8 cellular contexts compared by ENCODE assay signal in genomic region chr12:32365473-32366064, GRCh38. TPM values are rescaled to one million over a fixed set of nuclear protein-coding genes. Genes with fewer than 3 reads are reported as not detected.
A peak's percentile ranks its signal among the peaks of the same experiment; 100 is the strongest.
DNase-seq lines count a peak whose midpoint lies in the region; ATAC-seq, FAIRE-seq and TF ChIP-seq lines count a peak whose summit lies in the region.

No MANE protein-coding gene starts in this region.

- DNase-seq in GDM1 (lab: John Stamatoyannopoulos, UW) (peak; percentile 62), HFF-Myc (ENCODE audit: extremely low read depth, low read depth) (peak; percentile 47), NCI-H1930 (lab: John Stamatoyannopoulos, UW) (peak; percentile 47 to 59), T-helper 1 cell (peak in 3 of 5 donors; percentile 5 to 43 (median 27)), colonic mucosa (peak; percentile 66), HepG2 (ENCODE audit: low spot score) (peak; percentile 64), stomach (peak; percentile 61), epidermal melanocyte (ENCODE audit: insufficient read length, low spot score) (no peak)

- no TSS peak for BruUV-seq in HepG2 (replicated peaks; lab: Mats Ljungman, UMichigan)

- intact Hi-C loops in colonic mucosa (cut with DNase I) (loop anchor here (5.0 to 10.0 kb wide), 2 partner anchors 307 to 1659 kb away; partner anchors contain the start of gene ALG10), HepG2 (cut with micrococcal nuclease; ENCODE audit: unreplicated experiment) (loop anchor here (1.0 to 5.0 kb wide), 4 partner anchors 92 to 392 kb away; partner anchors contain the start of gene YARS2), stomach (cut with DNase I; ENCODE audit: low total_unique reads) (no loop called here)

- TF ChIP-seq RAD21 in HepG2 (CRISPR knock-in tag; IDR thresholded peaks at IDR 0.05), result peak; percentile 83

- no peaks in the 10 kb centered on the region for H4K20me1 ChIP-seq in HepG2 (ENCODE audit: insufficient read depth, low read length)

- H3K4me3 ChIP-seq in HFF-Myc (replicated peaks; ENCODE audit: low read depth, low read length) (no peak overlapping the region), colonic mucosa (no peak overlapping the region), HepG2 (replicated peaks in 1 of 3; ENCODE audit: insufficient read depth in 1 of 3, low read depth in 2 of 3, low read length in 3 of 3) (no peak overlapping the region), stomach (no peak overlapping the region)

- H2AFZ ChIP-seq in HepG2 (ENCODE audit: low read length), result no peak overlapping the region

- 46% methylated on average over 5 of the region's 5 CpGs for WGBS in HepG2 (ENCODE audit: low lambda C conversion rate)
- WGBS in stomach, 5 donors, result 49 to 53% (median 51%) methylated on average over 5 of the region's 5 CpGs

- POLR2A ChIA-PET in HepG2 (lab: Yijun Ruan, JAX), result no interaction called here

- CTCF ChIA-PET in HepG2 (lab: Yijun Ruan, JAX; ENCODE audit: low intra/inter-chr PET ratio, low total read pairs), result interaction anchor here (1.2 to 1.8 kb wide), 3 partner anchors 292 to 390 kb away, joined by 4 to 14 read pairs (median 10); partner anchors contain the start of gene YARS2

- H3K27me3 ChIP-seq in colonic mucosa (no peaks in the 10 kb centered on the region), HepG2 (ENCODE audit: control insufficient read depth in 1 of 2, insufficient read depth in 2 of 2, low read length in 2 of 2) (no peaks in the 10 kb centered on the region), stomach (no peaks in the 10 kb centered on the region)

- H3K9me3 ChIP-seq in colonic mucosa (no peaks in the 10 kb centered on the region), HepG2 (ENCODE audit: low read length) (no peaks in the 10 kb centered on the region), stomach (no peaks in the 10 kb centered on the region)

- H3K27ac ChIP-seq in colonic mucosa (no peak overlapping the region), HepG2 (ENCODE audit: extremely low read length, insufficient read depth, low read length) (no peak overlapping the region), stomach (no peak overlapping the region)

- no peak overlapping the region for H3K9ac ChIP-seq in colonic mucosa (ENCODE audit: low read depth in 2 of 2, low read length in 2 of 2)
- H3K9ac ChIP-seq in HepG2 (ENCODE audit: insufficient read depth, low read depth, low read length), result no peak overlapping the region

- H3K4me1 ChIP-seq in colonic mucosa (no peaks in the 10 kb centered on the region), HepG2 (ENCODE audit: insufficient read depth, low read length) (peaks cover 15% of the 10 kb centered on the region), stomach (peaks cover 0 to 27% (median 6%) of the 10 kb centered on the region in 4 donors)

- in situ Hi-C loops in HepG2 (cut with HindIII; ENCODE audit: extremely low pct_ligation_motif_present, low pct_unique_long_range_greater_than_20kb), result loop anchor here (10.0 kb wide), 1 partner anchor 309 kb away; the partner anchor contains the start of gene DNM1L

- peak; percentile 57 for FAIRE-seq in HepG2 (lab: Jason Lieb, UNC)

- H3K36me3 ChIP-seq in colonic mucosa (no peaks in the 10 kb centered on the region), HepG2 (replicated peaks in 1 of 2; ENCODE audit: control insufficient read depth in 1 of 2, insufficient read depth in 2 of 2, low read length in 2 of 2) (no peaks in the 10 kb centered on the region), stomach (no peaks in the 10 kb centered on the region)

- TF ChIP-seq EP300 in HepG2 (IDR thresholded peaks at IDR 0.05; ENCODE audit: low read depth in 2 of 2, low read length in 2 of 2) (no peak), HepG2 (CRISPR knock-in tag; IDR thresholded peaks at IDR 0.05; ENCODE audit: borderline replicate concordance) (no peak), stomach (IDR thresholded peaks at IDR 0.05) (no peak)

- TF ChIP-seq POLR2A in HepG2 (IDR thresholded peaks at IDR 0.05; ENCODE audit: insufficient read depth in 1 of 2, low read depth in 2 of 2, low read length in 2 of 2), result no peak
- no peak for TF ChIP-seq POLR2A in stomach (IDR thresholded peaks at IDR 0.05)

- TF ChIP-seq CTCF in HFF-Myc (IDR thresholded peaks at IDR 0.05; ENCODE audit: low read depth, low read length, missing control alignments), result peak; percentile 66
- TF ChIP-seq CTCF in colonic mucosa (IDR thresholded peaks at IDR 0.05), result peak; percentile 77
- TF ChIP-seq CTCF in HepG2 (CRISPR knock-in tag; IDR thresholded peaks at IDR 0.05), result peak; percentile 86
- TF ChIP-seq CTCF in stomach (IDR thresholded peaks at IDR 0.05), result peak in 5 of 7 experiments; percentile 72 to 81 (median 76)

- H3K4me2 ChIP-seq in HepG2 (ENCODE audit: low read depth, low read length), result no peak overlapping the region

- ATAC-seq in HepG2, result peak; percentile 70

- no peaks in the 10 kb centered on the region for H3K79me2 ChIP-seq in HepG2 (ENCODE audit: insufficient read depth, low read length)

TF ChIP-seq in HepG2, 621 proteins besides CTCF, POLR2A, EP300 and RAD21:
- TF ChIP-seq ZBTB3 (CRISPR knock-in tag; IDR thresholded peaks at IDR 0.05; ENCODE audit: borderline replicate concordance, low read depth) (no peak), ZNF674 (CRISPR knock-in tag; IDR thresholded peaks at IDR 0.05; ENCODE audit: low read depth) (no peak), MLX (CRISPR knock-in tag; IDR thresholded peaks at IDR 0.05) (no peak), ZNF12 (CRISPR knock-in tag; IDR thresholded peaks at IDR 0.05) (no peak), STAG1 (CRISPR knock-in tag; IDR thresholded peaks at IDR 0.05) (peak; percentile 94), FOXC1 (CRISPR knock-in tag; IDR thresholded peaks at IDR 0.05; ENCODE audit: borderline replicate concordance) (no peak), SMC3 (IDR thresholded peaks at IDR 0.05; ENCODE audit: low read length) (peak; percentile 88), ZNF496 (CRISPR knock-in tag; IDR thresholded peaks at IDR 0.05; ENCODE audit: insufficient replicate concordance) (no peak), NFATC3 (CRISPR knock-in tag; IDR thresholded peaks at IDR 0.05) (no peak), ZKSCAN5 (CRISPR knock-in tag; IDR thresholded peaks at IDR 0.05) (no peak), ZNF329 (CRISPR knock-in tag; IDR thresholded peaks at IDR 0.05; ENCODE audit: low read depth) (no peak), ZNF101 (CRISPR knock-in tag; IDR thresholded peaks at IDR 0.05; ENCODE audit: borderline replicate concordance, low read depth) (no peak), ZSCAN12 (CRISPR knock-in tag; IDR thresholded peaks at IDR 0.05) (no peak), ARID3A (IDR thresholded peaks at IDR 0.05; ENCODE audit: low read depth, low read length) (peak; percentile 50; the same call in 1 of the 2 replicates), HOXA5 (CRISPR knock-in tag; IDR thresholded peaks at IDR 0.05) (no peak)

RNA-seq across cellular contexts. Expression of gene FGD4, which starts 33.8 kb away (rescaled TPM):
- 10 to 100 TPM; 38.4 to 47.6 TPM for total RNA-seq in colonic mucosa
- total RNA-seq in HepG2 (2016; rRNA removed; fragmentation: Illumina TruSeq; extraction: Trizol), result 4.6 and 5.3 TPM in 2 replicates
- total RNA-seq in HepG2 (2016; cell fraction: cytosol; rRNA removed; fragmentation: Illumina TruSeq; extraction: Trizol; ENCODE audit: low read depth), result 9.9 and 11.4 TPM in 2 replicates
- total RNA-seq in HepG2 (2016; cell fraction: insoluble cytoplasmic fraction; rRNA removed; fragmentation: Illumina TruSeq; extraction: Trizol), result 4.6 and 5.5 TPM in 2 replicates
- 4.0 and 5.2 TPM in 2 replicates for total RNA-seq in HepG2 (2016; cell fraction: membrane; rRNA removed; fragmentation: Illumina TruSeq; extraction: Trizol)
- total RNA-seq in HepG2 (2016; cell fraction: nucleus; rRNA removed; fragmentation: Illumina TruSeq; extraction: Trizol), result 7.1 and 8.1 TPM in 2 replicates
- 4.7 and 6.6 TPM in 2 replicates for polyA plus RNA-seq in HepG2 (2011; rRNA removed)
- 2.0 and 2.4 TPM in 2 replicates for polyA plus RNA-seq in HepG2 (2011; cell fraction: cytosol; rRNA removed)
- polyA plus RNA-seq in HepG2 (2011; cell fraction: nucleus; rRNA removed), result 6.0 and 6.1 TPM in 2 replicates
- 4.3 and 6.2 TPM in 2 replicates for polyA plus RNA-seq in HepG2 (2012)
- polyA plus RNA-seq in HepG2 (2016; cell fraction: cytosol; fragmentation: Illumina TruSeq; extraction: Trizol; ENCODE audit: low read depth), result 0.24 and 0.28 TPM in 2 replicates
- 1.4 and 2.2 TPM in 2 replicates for polyA plus RNA-seq in HepG2 (2016; cell fraction: insoluble cytoplasmic fraction; fragmentation: Illumina TruSeq; extraction: Trizol; ENCODE audit: low read depth)
- polyA plus RNA-seq in HepG2 (2016; cell fraction: membrane; fragmentation: Illumina TruSeq; extraction: Trizol; ENCODE audit: low read depth), result 0.51 and 0.76 TPM in 2 replicates
- 2.9 and 3.8 TPM in 2 replicates for polyA plus RNA-seq in HepG2 (2016; cell fraction: nucleus; fragmentation: Illumina TruSeq; extraction: Trizol; ENCODE audit: insufficient read depth, low read depth)
- polyA minus RNA-seq in HepG2 (2011; rRNA and poly(A)+ RNA removed; ENCODE audit: low replicate concordance), result 6.9 and 9.3 TPM in 2 replicates
- 13.8 and 18.8 TPM in 2 replicates for polyA minus RNA-seq in HepG2 (2011; cell fraction: cytosol; rRNA and poly(A)+ RNA removed)
- polyA minus RNA-seq in HepG2 (2011; cell fraction: nucleus; rRNA and poly(A)+ RNA removed), result 42.7 and 45.4 TPM in 2 replicates
- total RNA-seq in stomach, result 100 to 1,000 TPM in 4 of 5 donors, 10 to 100 TPM in 1; 57.6 to 138 (median 131) TPM
- 10 to 100 TPM in 1 of 3 donors, 1 to 10 TPM in 2; 5.5 to 11.0 (median 9.0) TPM for polyA plus RNA-seq in stomach
